8 cellular contexts compared by ENCODE assay signal in the genomic region with DNA sequence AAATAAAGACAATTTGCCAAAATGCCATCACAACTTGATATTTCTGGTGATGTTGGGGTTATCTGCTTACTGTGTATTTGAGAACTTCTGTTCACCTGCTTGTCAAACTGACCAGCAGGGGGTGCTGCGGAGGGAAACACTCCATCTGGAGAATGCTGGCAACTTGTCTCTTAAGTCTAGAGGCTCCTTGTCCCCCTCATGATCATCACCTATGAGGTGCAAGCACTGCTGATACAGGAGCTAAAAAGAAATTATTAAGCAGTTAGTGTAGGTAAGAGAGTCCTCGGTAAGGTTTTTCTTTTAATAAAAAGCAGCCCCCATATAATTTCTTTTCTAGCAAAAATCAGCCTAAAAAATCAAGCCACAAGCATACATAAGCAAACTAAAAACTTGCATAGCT. TPM values are rescaled to one million over a fixed set of nuclear protein-coding genes. Genes with fewer than 3 reads are reported as not detected.
DNase-seq lines count a peak whose midpoint lies in the region; ATAC-seq and TF ChIP-seq lines count a peak whose summit lies in the region.

No MANE protein-coding gene starts in this region.

- no peak overlapping the region for H3K27ac Mint-ChIP-seq in neural progenitor cell
- H3K27ac Mint-ChIP-seq in stimulated activated naive CD8-positive, alpha-beta T cell treated with anti-CD3 and anti-CD28 coated beads, Interleukin-15, amount 100 ng/mL, for 72 hours = no peak overlapping the region

- no peak overlapping the region for H3K27ac ChIP-seq in neural progenitor cell

- H3K36me3 ChIP-seq in neural progenitor cell = no peaks in the 10 kb centered on the region

- H3K36me3 Mint-ChIP-seq in neural progenitor cell = no peaks in the 10 kb centered on the region

- peak; percentile 68 for ATAC-seq in GM21390 (IDR thresholded peaks at IDR 0.05; ENCODE audit: unreplicated experiment)
- ATAC-seq in stimulated activated naive CD8-positive, alpha-beta T cell treated with anti-CD3 and anti-CD28 coated beads, Interleukin-15, amount 100 ng/mL, for 72 hours = peak; percentile 74
- ATAC-seq in HG02763 (IDR thresholded peaks at IDR 0.05; ENCODE audit: unreplicated experiment) = no peak

- H3K9ac ChIP-seq in neural progenitor cell = no peak overlapping the region

- no peak for TF ChIP-seq POLR2A in NB4 (IDR thresholded peaks at IDR 0.05; ENCODE audit: extremely low read depth, insufficient read length)

- H3K4me1 ChIP-seq in neural progenitor cell = no peaks in the 10 kb centered on the region

- no peaks in the 10 kb centered on the region for H3K79me2 ChIP-seq in neural progenitor cell (ENCODE audit: low read depth)

- H4K20me1 ChIP-seq in neural progenitor cell (ENCODE audit: low read depth) = no peaks in the 10 kb centered on the region

- peaks cover 4% of the 10 kb centered on the region for H3K4me1 Mint-ChIP-seq in neural progenitor cell
- H3K4me1 Mint-ChIP-seq in stimulated activated naive CD8-positive, alpha-beta T cell treated with anti-CD3 and anti-CD28 coated beads, Interleukin-15, amount 100 ng/mL, for 72 hours = peaks cover 6% of the 10 kb centered on the region

- no peak overlapping the region for H3K4me2 ChIP-seq in neural progenitor cell

- no peak overlapping the region for H2AFZ ChIP-seq in neural progenitor cell (replicated peaks)

- H3K9me3 ChIP-seq in neural progenitor cell (ENCODE audit: low read depth) = no peaks in the 10 kb centered on the region

- H3K27me3 Mint-ChIP-seq in neural progenitor cell (ENCODE audit: insufficient read depth, low read depth) = no peaks in the 10 kb centered on the region
- peaks cover 31% of the 10 kb centered on the region for H3K27me3 Mint-ChIP-seq in stimulated activated naive CD8-positive, alpha-beta T cell treated with anti-CD3 and anti-CD28 coated beads, Interleukin-15, amount 100 ng/mL, for 72 hours

- H3K4me3 ChIP-seq in NB4 (ENCODE audit: low read depth, low read length) (no peak overlapping the region), epithelial cell of proximal tubule (ENCODE audit: low read depth, low read length) (no peak overlapping the region), neural progenitor cell (no peak overlapping the region)

- H3K4me3 Mint-ChIP-seq in neural progenitor cell = no peak overlapping the region
- no peak overlapping the region for H3K4me3 Mint-ChIP-seq in stimulated activated naive CD8-positive, alpha-beta T cell treated with anti-CD3 and anti-CD28 coated beads, Interleukin-15, amount 100 ng/mL, for 72 hours

- no peaks in the 10 kb centered on the region for H3K9me3 Mint-ChIP-seq in neural progenitor cell
- no peaks in the 10 kb centered on the region for H3K9me3 Mint-ChIP-seq in stimulated activated naive CD8-positive, alpha-beta T cell treated with anti-CD3 and anti-CD28 coated beads, Interleukin-15, amount 100 ng/mL, for 72 hours

- H3F3A ChIP-seq in neural progenitor cell (ENCODE audit: low read depth) = no peaks in the 10 kb centered on the region

- TF ChIP-seq CTCF in NB4 (IDR thresholded peaks at IDR 0.05; ENCODE audit: low read depth, low read length) (peak; percentile 77), epithelial cell of proximal tubule (conservative IDR thresholded peaks at IDR 0.05; ENCODE audit: low read depth, low read length) (peak; percentile 74), neural progenitor cell (IDR thresholded peaks at IDR 0.05) (peak; percentile 78)

- DNase-seq in Daoy (ENCODE audit: low read depth) (peak; percentile 60), NB4 (ENCODE audit: low read depth) (peak; percentile 69), epithelial cell of proximal tubule (ENCODE audit: low read depth) (no peak), neural progenitor cell (ENCODE audit: low spot score) (peak; percentile 74)
- DNase-seq in activated CD8-positive, alpha-beta memory T cell treated with anti-CD3 and anti-CD28 coated beads for 24 hours = peak; percentile 91
- DNase-seq in stimulated activated naive CD8-positive, alpha-beta T cell treated with anti-CD3 and anti-CD28 coated beads, Interleukin-15, amount 100 ng/mL, for 72 hours = peak; percentile 59 to 72

- no peaks in the 10 kb centered on the region for H3K27me3 ChIP-seq in neural progenitor cell

RNA-seq across cellular contexts. Expression of a gene that starts 32.7 kb away (rescaled TPM):
- not detected in 2 replicates for total RNA-seq in Daoy (2014; rRNA removed; shearing (Covaris generic))
- total RNA-seq in epithelial cell of proximal tubule (not detected in 2 replicates), neural progenitor cell (ENCODE audit: low replicate concordance) (not detected in 2 replicates)

RNA-seq across cellular contexts. Expression of a gene that starts 53.6 kb away (rescaled TPM):
- total RNA-seq in Daoy (2014; rRNA removed; shearing (Covaris generic)) = 24.1 and 32.3 TPM in 2 replicates
- total RNA-seq in epithelial cell of proximal tubule (16.5 and 17.4 TPM in 2 replicates), neural progenitor cell (ENCODE audit: low replicate concordance) (9.6 and 13.1 TPM in 2 replicates)
